In genomic region chr19:34256835-34257558, GRCh38 we compare ENCODE assay signal across 1 cellular context.
TF ChIP-seq lines count a peak whose summit lies in the region.

No MANE protein-coding gene starts in this region.

TF ChIP-seq in HEK293, 187 proteins besides CTCF, POLR2A, EP300 and RAD21 (continued from another document):
- TF ChIP-seq PRDM6 (tag by site-specific recombination; IDR thresholded peaks at IDR 0.05) = peak; percentile 35; the same call in 1 of the 2 replicates
- TF ChIP-seq ZNF362 (tag by site-specific recombination; IDR thresholded peaks at IDR 0.05) = no peak
- TF ChIP-seq ZNF785 (tag by site-specific recombination; IDR thresholded peaks at IDR 0.05) = no peak
- no peak for TF ChIP-seq ZNF16 (tag by site-specific recombination; IDR thresholded peaks at IDR 0.05; ENCODE audit: low read depth)
- TF ChIP-seq ZNF660 (tag by site-specific recombination; IDR thresholded peaks at IDR 0.05) = no peak
- no peak for TF ChIP-seq ZNF670 (tag by site-specific recombination; IDR thresholded peaks at IDR 0.05; ENCODE audit: low read depth)
- no peak for TF ChIP-seq ZNF639 (tag by site-specific recombination; IDR thresholded peaks at IDR 0.05)
- TF ChIP-seq ZNF768 (tag by site-specific recombination; IDR thresholded peaks at IDR 0.05) = no peak
- TF ChIP-seq ZNF600 (tag by site-specific recombination; IDR thresholded peaks at IDR 0.05) = peak; percentile 63; the same call in 1 of the 2 replicates
- TF ChIP-seq KLF8 (tag by site-specific recombination; IDR thresholded peaks at IDR 0.05) = no peak
- TF ChIP-seq ZNF701 (tag by site-specific recombination; IDR thresholded peaks at IDR 0.05) = no peak
- no peak for TF ChIP-seq GLIS2 (tag by site-specific recombination; IDR thresholded peaks at IDR 0.05)
- TF ChIP-seq ZNF423 (tag by site-specific recombination; IDR thresholded peaks at IDR 0.05) = no peak
- no peak for TF ChIP-seq ZNF37A (tag by site-specific recombination; IDR thresholded peaks at IDR 0.05)
- TF ChIP-seq ZNF692 (tag by site-specific recombination; IDR thresholded peaks at IDR 0.05) = no peak
- no peak for TF ChIP-seq ZBTB1 (tag by site-specific recombination; IDR thresholded peaks at IDR 0.05)
- TF ChIP-seq ZFP41 (tag by site-specific recombination; IDR thresholded peaks at IDR 0.05; ENCODE audit: borderline replicate concordance) = no peak
- no peak for TF ChIP-seq ZNF416 (tag by site-specific recombination; IDR thresholded peaks at IDR 0.05)
- peak; percentile 45; the same call in 1 of the 2 replicates for TF ChIP-seq PRDM1 (tag by site-specific recombination; IDR thresholded peaks at IDR 0.05)
- no peak for TF ChIP-seq ZNF112 (tag by site-specific recombination; IDR thresholded peaks at IDR 0.05)
- TF ChIP-seq PRDM10 (tag by site-specific recombination; IDR thresholded peaks at IDR 0.05) = peak; percentile 44; the same call in 1 of the 2 replicates
- no peak for TF ChIP-seq ZBTB17 (tag by site-specific recombination; IDR thresholded peaks at IDR 0.05)
